ENCODE assay signal across 1 cellular context in the genomic region with DNA sequence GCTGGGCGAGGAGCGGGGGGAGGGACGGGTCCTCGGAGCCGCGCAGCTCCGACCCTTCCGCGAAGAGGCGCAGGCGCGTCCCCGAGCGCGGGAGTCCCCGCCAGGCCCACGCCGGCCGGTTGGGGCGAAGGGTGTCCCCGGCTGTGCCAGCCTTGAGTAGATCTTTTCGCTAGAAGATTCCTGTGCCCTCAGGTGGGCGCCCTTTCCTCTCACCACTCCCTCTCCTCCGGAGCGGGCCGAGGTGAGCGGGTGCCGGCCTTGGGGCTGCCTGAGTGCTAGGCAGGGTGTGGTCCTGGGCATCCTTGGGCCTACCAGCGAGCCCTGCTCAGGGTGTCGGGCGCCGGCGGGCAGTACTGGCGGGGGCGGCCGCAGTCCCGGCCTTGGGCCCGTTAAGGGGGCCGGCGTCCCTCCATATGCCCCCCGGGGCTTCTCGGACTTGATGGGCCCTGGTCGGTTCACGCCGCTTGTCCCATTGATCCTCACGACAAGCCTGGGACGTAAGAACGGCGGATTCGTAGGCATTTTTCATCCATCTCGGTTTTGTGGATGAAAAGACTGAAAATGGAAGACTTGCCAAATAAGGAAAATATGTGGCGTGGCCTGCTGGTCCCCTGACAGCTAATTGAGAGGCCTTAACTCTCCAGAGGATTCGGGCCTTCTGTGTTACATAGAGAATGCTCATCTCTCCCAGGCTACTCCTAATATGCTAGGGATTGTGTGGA.
TF ChIP-seq lines count a peak whose summit lies in the region.

No MANE protein-coding gene starts in this region.

TF ChIP-seq in GM12878, 131 proteins besides CTCF, POLR2A, EP300 and RAD21 (continues in another document):
- TF ChIP-seq GABPA (IDR thresholded peaks at IDR 0.05; ENCODE audit: low read depth) = no peak
- no peak for TF ChIP-seq STAT1 (conservative IDR thresholded peaks at IDR 0.05)
- TF ChIP-seq, protein P1, sequence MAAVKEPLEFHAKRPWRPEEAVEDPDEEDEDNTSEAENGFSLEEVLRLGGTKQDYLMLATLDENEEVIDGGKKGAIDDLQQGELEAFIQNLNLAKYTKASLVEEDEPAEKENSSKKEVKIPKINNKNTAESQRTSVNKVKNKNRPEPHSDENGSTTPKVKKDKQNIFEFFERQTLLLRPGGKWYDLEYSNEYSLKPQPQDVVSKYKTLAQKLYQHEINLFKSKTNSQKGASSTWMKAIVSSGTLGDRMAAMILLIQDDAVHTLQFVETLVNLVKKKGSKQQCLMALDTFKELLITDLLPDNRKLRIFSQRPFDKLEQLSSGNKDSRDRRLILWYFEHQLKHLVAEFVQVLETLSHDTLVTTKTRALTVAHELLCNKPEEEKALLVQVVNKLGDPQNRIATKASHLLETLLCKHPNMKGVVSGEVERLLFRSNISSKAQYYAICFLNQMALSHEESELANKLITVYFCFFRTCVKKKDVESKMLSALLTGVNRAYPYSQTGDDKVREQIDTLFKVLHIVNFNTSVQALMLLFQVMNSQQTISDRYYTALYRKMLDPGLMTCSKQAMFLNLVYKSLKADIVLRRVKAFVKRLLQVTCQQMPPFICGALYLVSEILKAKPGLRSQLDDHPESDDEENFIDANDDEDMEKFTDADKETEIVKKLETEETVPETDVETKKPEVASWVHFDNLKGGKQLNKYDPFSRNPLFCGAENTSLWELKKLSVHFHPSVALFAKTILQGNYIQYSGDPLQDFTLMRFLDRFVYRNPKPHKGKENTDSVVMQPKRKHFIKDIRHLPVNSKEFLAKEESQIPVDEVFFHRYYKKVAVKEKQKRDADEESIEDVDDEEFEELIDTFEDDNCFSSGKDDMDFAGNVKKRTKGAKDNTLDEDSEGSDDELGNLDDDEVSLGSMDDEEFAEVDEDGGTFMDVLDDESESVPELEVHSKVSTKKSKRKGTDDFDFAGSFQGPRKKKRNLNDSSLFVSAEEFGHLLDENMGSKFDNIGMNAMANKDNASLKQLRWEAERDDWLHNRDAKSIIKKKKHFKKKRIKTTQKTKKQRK (IDR thresholded peaks at IDR 0.05; ENCODE audit: low read depth, low read length) = no peak
- TF ChIP-seq KDM1A (IDR thresholded peaks at IDR 0.05; ENCODE audit: borderline replicate concordance) = no peak
- TF ChIP-seq ZNF24 (IDR thresholded peaks at IDR 0.05) = no peak
- TF ChIP-seq POLR2AphosphoS5 (IDR thresholded peaks at IDR 0.05; ENCODE audit: low read length) = no peak; the same call in 1 of the 2 replicates
- TF ChIP-seq RFX5 (IDR thresholded peaks at IDR 0.05; ENCODE audit: low read depth, low read length) = no peak
- TF ChIP-seq, protein P2, sequence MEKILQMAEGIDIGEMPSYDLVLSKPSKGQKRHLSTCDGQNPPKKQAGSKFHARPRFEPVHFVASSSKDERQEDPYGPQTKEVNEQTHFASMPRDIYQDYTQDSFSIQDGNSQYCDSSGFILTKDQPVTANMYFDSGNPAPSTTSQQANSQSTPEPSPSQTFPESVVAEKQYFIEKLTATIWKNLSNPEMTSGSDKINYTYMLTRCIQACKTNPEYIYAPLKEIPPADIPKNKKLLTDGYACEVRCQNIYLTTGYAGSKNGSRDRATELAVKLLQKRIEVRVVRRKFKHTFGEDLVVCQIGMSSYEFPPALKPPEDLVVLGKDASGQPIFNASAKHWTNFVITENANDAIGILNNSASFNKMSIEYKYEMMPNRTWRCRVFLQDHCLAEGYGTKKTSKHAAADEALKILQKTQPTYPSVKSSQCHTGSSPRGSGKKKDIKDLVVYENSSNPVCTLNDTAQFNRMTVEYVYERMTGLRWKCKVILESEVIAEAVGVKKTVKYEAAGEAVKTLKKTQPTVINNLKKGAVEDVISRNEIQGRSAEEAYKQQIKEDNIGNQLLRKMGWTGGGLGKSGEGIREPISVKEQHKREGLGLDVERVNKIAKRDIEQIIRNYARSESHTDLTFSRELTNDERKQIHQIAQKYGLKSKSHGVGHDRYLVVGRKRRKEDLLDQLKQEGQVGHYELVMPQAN (conservative IDR thresholded peaks at IDR 0.05) = no peak; the same call in 1 of the 2 replicates
- no peak for TF ChIP-seq SUPT20H (IDR thresholded peaks at IDR 0.05; ENCODE audit: borderline replicate concordance, control insufficient read depth, low read depth, low read length)
- TF ChIP-seq SRF (IDR thresholded peaks at IDR 0.05; ENCODE audit: low read depth in 2 of 2, low read length in 2 of 2) = peak; percentile 50 to 91
- no peak for TF ChIP-seq ZNF622 (IDR thresholded peaks at IDR 0.05)
- TF ChIP-seq, protein P3, sequence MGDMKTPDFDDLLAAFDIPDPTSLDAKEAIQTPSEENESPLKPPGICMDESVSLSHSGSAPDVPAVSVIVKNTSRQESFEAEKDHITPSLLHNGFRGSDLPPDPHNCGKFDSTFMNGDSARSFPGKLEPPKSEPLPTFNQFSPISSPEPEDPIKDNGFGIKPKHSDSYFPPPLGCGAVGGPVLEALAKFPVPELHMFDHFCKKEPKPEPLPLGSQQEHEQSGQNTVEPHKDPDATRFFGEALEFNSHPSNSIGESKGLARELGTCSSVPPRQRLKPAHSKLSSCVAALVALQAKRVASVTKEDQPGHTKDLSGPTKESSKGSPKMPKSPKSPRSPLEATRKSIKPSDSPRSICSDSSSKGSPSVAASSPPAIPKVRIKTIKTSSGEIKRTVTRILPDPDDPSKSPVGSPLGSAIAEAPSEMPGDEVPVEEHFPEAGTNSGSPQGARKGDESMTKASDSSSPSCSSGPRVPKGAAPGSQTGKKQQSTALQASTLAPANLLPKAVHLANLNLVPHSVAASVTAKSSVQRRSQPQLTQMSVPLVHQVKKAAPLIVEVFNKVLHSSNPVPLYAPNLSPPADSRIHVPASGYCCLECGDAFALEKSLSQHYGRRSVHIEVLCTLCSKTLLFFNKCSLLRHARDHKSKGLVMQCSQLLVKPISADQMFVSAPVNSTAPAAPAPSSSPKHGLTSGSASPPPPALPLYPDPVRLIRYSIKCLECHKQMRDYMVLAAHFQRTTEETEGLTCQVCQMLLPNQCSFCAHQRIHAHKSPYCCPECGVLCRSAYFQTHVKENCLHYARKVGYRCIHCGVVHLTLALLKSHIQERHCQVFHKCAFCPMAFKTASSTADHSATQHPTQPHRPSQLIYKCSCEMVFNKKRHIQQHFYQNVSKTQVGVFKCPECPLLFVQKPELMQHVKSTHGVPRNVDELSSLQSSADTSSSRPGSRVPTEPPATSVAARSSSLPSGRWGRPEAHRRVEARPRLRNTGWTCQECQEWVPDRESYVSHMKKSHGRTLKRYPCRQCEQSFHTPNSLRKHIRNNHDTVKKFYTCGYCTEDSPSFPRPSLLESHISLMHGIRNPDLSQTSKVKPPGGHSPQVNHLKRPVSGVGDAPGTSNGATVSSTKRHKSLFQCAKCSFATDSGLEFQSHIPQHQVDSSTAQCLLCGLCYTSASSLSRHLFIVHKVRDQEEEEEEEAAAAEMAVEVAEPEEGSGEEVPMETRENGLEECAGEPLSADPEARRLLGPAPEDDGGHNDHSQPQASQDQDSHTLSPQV (IDR thresholded peaks at IDR 0.05) = no peak
- no peak for TF ChIP-seq RAD51 (IDR thresholded peaks at IDR 0.05)
- TF ChIP-seq MTA2 (IDR thresholded peaks at IDR 0.05; ENCODE audit: low read depth) = no peak
- TF ChIP-seq, protein P4, sequence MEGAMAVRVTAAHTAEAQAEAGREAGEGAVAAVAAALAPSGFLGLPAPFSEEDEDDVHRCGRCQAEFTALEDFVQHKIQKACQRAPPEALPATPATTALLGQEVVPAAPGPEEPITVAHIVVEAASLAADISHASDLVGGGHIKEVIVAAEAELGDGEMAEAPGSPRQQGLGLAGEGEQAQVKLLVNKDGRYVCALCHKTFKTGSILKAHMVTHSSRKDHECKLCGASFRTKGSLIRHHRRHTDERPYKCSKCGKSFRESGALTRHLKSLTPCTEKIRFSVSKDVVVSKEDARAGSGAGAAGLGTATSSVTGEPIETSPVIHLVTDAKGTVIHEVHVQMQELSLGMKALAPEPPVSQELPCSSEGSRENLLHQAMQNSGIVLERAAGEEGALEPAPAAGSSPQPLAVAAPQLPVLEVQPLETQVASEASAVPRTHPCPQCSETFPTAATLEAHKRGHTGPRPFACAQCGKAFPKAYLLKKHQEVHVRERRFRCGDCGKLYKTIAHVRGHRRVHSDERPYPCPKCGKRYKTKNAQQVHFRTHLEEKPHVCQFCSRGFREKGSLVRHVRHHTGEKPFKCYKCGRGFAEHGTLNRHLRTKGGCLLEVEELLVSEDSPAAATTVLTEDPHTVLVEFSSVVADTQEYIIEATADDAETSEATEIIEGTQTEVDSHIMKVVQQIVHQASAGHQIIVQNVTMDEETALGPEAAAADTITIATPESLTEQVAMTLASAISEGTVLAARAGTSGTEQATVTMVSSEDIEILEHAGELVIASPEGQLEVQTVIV (IDR thresholded peaks at IDR 0.05; ENCODE audit: borderline replicate concordance, partially characterized antibody) = no peak
- peak; percentile 27; the same call in 1 of the 2 replicates for TF ChIP-seq GATAD2B (conservative IDR thresholded peaks at IDR 0.05; ENCODE audit: low read depth)
- TF ChIP-seq, protein P5, sequence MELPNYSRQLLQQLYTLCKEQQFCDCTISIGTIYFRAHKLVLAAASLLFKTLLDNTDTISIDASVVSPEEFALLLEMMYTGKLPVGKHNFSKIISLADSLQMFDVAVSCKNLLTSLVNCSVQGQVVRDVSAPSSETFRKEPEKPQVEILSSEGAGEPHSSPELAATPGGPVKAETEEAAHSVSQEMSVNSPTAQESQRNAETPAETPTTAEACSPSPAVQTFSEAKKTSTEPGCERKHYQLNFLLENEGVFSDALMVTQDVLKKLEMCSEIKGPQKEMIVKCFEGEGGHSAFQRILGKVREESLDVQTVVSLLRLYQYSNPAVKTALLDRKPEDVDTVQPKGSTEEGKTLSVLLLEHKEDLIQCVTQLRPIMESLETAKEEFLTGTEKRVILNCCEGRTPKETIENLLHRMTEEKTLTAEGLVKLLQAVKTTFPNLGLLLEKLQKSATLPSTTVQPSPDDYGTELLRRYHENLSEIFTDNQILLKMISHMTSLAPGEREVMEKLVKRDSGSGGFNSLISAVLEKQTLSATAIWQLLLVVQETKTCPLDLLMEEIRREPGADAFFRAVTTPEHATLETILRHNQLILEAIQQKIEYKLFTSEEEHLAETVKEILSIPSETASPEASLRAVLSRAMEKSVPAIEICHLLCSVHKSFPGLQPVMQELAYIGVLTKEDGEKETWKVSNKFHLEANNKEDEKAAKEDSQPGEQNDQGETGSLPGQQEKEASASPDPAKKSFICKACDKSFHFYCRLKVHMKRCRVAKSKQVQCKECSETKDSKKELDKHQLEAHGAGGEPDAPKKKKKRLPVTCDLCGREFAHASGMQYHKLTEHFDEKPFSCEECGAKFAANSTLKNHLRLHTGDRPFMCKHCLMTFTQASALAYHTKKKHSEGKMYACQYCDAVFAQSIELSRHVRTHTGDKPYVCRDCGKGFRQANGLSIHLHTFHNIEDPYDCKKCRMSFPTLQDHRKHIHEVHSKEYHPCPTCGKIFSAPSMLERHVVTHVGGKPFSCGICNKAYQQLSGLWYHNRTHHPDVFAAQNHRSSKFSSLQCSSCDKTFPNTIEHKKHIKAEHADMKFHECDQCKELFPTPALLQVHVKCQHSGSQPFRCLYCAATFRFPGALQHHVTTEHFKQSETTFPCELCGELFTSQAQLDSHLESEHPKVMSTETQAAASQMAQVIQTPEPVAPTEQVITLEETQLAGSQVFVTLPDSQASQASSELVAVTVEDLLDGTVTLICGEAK (IDR thresholded peaks at IDR 0.05; ENCODE audit: borderline replicate concordance) = no peak
- TF ChIP-seq, protein P6, sequence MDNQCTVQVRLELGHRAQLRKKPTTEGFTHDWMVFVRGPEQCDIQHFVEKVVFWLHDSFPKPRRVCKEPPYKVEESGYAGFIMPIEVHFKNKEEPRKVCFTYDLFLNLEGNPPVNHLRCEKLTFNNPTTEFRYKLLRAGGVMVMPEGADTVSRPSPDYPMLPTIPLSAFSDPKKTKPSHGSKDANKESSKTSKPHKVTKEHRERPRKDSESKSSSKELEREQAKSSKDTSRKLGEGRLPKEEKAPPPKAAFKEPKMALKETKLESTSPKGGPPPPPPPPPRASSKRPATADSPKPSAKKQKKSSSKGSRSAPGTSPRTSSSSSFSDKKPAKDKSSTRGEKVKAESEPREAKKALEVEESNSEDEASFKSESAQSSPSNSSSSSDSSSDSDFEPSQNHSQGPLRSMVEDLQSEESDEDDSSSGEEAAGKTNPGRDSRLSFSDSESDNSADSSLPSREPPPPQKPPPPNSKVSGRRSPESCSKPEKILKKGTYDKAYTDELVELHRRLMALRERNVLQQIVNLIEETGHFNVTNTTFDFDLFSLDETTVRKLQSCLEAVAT (IDR thresholded peaks at IDR 0.05) = no peak
- TF ChIP-seq RB1 (IDR thresholded peaks at IDR 0.05; ENCODE audit: borderline replicate concordance) = no peak
- no peak for TF ChIP-seq BRCA1 (IDR thresholded peaks at IDR 0.05; ENCODE audit: low read depth, low read length)
- TF ChIP-seq, protein P7, sequence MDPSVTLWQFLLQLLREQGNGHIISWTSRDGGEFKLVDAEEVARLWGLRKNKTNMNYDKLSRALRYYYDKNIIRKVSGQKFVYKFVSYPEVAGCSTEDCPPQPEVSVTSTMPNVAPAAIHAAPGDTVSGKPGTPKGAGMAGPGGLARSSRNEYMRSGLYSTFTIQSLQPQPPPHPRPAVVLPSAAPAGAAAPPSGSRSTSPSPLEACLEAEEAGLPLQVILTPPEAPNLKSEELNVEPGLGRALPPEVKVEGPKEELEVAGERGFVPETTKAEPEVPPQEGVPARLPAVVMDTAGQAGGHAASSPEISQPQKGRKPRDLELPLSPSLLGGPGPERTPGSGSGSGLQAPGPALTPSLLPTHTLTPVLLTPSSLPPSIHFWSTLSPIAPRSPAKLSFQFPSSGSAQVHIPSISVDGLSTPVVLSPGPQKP (IDR thresholded peaks at IDR 0.05; ENCODE audit: low read depth, low read length) = no peak
- no peak for TF ChIP-seq TCF7 (IDR thresholded peaks at IDR 0.05; ENCODE audit: borderline replicate concordance)
- no peak for TF ChIP-seq IRF4 (IDR thresholded peaks at IDR 0.05; ENCODE audit: low read depth, low read length)
- no peak for TF ChIP-seq ZNF217 (IDR thresholded peaks at IDR 0.05)
- TF ChIP-seq, protein P8, sequence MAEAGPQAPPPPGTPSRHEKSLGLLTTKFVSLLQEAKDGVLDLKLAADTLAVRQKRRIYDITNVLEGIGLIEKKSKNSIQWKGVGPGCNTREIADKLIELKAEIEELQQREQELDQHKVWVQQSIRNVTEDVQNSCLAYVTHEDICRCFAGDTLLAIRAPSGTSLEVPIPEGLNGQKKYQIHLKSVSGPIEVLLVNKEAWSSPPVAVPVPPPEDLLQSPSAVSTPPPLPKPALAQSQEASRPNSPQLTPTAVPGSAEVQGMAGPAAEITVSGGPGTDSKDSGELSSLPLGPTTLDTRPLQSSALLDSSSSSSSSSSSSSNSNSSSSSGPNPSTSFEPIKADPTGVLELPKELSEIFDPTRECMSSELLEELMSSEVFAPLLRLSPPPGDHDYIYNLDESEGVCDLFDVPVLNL (IDR thresholded peaks at IDR 0.05; ENCODE audit: low read depth, low read length) = no peak; the same call in 1 of the 2 replicates
- TF ChIP-seq SMARCA5 (IDR thresholded peaks at IDR 0.05) = no peak
- TF ChIP-seq BHLHE40 (IDR thresholded peaks at IDR 0.05; ENCODE audit: borderline replicate concordance in 1 of 2, low read depth in 2 of 2, low read length in 1 of 2) = 0 out of 4 replicates have a peak, but pooled peaks of 1 of the 2 experiments have one; percentile 2
- TF ChIP-seq SMAD5 (IDR thresholded peaks at IDR 0.05; ENCODE audit: low read depth) = no peak
- TF ChIP-seq, protein P9, sequence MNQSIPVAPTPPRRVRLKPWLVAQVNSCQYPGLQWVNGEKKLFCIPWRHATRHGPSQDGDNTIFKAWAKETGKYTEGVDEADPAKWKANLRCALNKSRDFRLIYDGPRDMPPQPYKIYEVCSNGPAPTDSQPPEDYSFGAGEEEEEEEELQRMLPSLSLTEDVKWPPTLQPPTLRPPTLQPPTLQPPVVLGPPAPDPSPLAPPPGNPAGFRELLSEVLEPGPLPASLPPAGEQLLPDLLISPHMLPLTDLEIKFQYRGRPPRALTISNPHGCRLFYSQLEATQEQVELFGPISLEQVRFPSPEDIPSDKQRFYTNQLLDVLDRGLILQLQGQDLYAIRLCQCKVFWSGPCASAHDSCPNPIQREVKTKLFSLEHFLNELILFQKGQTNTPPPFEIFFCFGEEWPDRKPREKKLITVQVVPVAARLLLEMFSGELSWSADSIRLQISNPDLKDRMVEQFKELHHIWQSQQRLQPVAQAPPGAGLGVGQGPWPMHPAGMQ (IDR thresholded peaks at IDR 0.05; ENCODE audit: borderline replicate concordance) = no peak
- TF ChIP-seq KLF5 (IDR thresholded peaks at IDR 0.05; ENCODE audit: partially characterized antibody) = peak; percentile 7
